Comparison of ENCODE assay signal across 38 cellular contexts in genomic region chr3:10482631-10483363, GRCh38. TPM values are rescaled to one million over a fixed set of nuclear protein-coding genes. Genes with fewer than 3 reads are reported as not detected.
"Had no signal": no experiment of that assay in that cellular context is flagged by ENCODE, and none has a peak within 500 bp of the region (broad histone marks: within the 10 kb centered on the region; RNA-seq: fewer than 3 reads in every experiment).

No MANE protein-coding gene starts in this region.

- H2AFZ ChIP-seq: PC-9 had no signal

- DNase-seq: activated CD4-positive, alpha-beta memory T cell treated with anti-CD3 and anti-CD28 coated beads, Interleukin-2, amount 10 ng/mL, durations not matched to agents 7 days and 5 days; activated CD4-positive, alpha-beta T cell treated with anti-CD3 and anti-CD28 coated beads for 1 hour; activated CD4-positive, alpha-beta T cell treated with anti-CD3 and anti-CD28 coated beads for 48 hours; activated CD4-positive, CD25-positive, alpha-beta regulatory T cell; activated CD8-positive, alpha-beta memory T cell treated with anti-CD3 and anti-CD28 coated beads for 24 hours; activated CD8-positive, alpha-beta memory T cell treated with anti-CD3 and anti-CD28 coated beads, Interleukin-2, amount 10 ng/mL, durations not matched to agents 7 days and 5 days; activated CD8-positive, alpha-beta memory T cell treated with anti-CD3 and anti-CD28 coated beads, Interleukin-2, amount 50 U/mL, for 48 hours; activated effector memory CD4-positive, alpha-beta T cell treated with Interleukin-2 at 50 U/mL for 16 hours; activated naive CD4-positive, alpha-beta T cell treated with anti-CD3 and anti-CD28 coated beads, Interleukin-2, amount 10 ng/mL, durations not matched to agents 7 days and 5 days; activated naive CD8-positive, alpha-beta T cell treated with anti-CD3 and anti-CD28 coated beads, Interleukin-2, amount 50 U/mL, for 24 hours; activated T-cell treated with anti-CD3 and anti-CD28 coated beads, Interleukin-2, amount 50 U/mL, for 48 hours; amniotic stem cell; Kasumi-1; KG1; MG63; NCI-H1048; NCI-H1105 treated with DMSO at 0.1 percent for 48 hours; NCI-H1436; NCI-H1694; NCI-H1930; NCI-H2081 treated with DMSO at 0.1 percent for 48 hours; NCI-H345; NCI-H526; NCI-H748 treated with DMSO at 0.1 percent for 48 hours; NK-92 treated with Interleukin-12 subunit alpha and Interleukin-12 subunit beta, amount 100 ng/mL, for 24 hours; PC-9; SHP77; SJCRH30; T1000; WERI-Rb-1 had no signal

- H3K36me3 Mint-ChIP-seq: activated CD8-positive, alpha-beta memory T cell treated with anti-CD3 and anti-CD28 coated beads, Interleukin-2, amount 10 ng/mL, durations not matched to agents 7 days and 5 days; activated naive CD4-positive, alpha-beta T cell treated with anti-CD3 and anti-CD28 coated beads, Interleukin-2, amount 10 ng/mL, durations not matched to agents 7 days and 5 days; activated naive CD8-positive, alpha-beta T cell had no signal

- H3K27me3 Mint-ChIP-seq: activated CD4-positive, alpha-beta memory T cell treated with anti-CD3 and anti-CD28 coated beads, Interleukin-2, amount 10 ng/mL, durations not matched to agents 7 days and 5 days; activated CD8-positive, alpha-beta memory T cell treated with anti-CD3 and anti-CD28 coated beads, Interleukin-2, amount 10 ng/mL, durations not matched to agents 7 days and 5 days had no signal

- H3K4me3 Mint-ChIP-seq: activated CD4-positive, alpha-beta memory T cell treated with anti-CD3 and anti-CD28 coated beads, Interleukin-2, amount 10 ng/mL, durations not matched to agents 7 days and 5 days; activated CD8-positive, alpha-beta memory T cell treated with anti-CD3 and anti-CD28 coated beads, Interleukin-2, amount 10 ng/mL, durations not matched to agents 7 days and 5 days; activated naive CD4-positive, alpha-beta T cell treated with anti-CD3 and anti-CD28 coated beads, Interleukin-2, amount 10 ng/mL, durations not matched to agents 7 days and 5 days; activated naive CD8-positive, alpha-beta T cell; activated naive CD8-positive, alpha-beta T cell treated with anti-CD3 and anti-CD28 coated beads, Interleukin-2, amount 50 U/mL, for 24 hours had no signal

- ATAC-seq: activated CD8-positive, alpha-beta memory T cell treated with anti-CD3 and anti-CD28 coated beads, Interleukin-2, amount 10 ng/mL, durations not matched to agents 7 days and 5 days; activated naive CD8-positive, alpha-beta T cell treated with anti-CD3 and anti-CD28 coated beads, Interleukin-2, amount 50 U/mL, for 24 hours had no signal

- H3K27me3 ChIP-seq: ascending aorta, breast epithelium, MG63, SJCRH30 had no signal

- H3K9me3 ChIP-seq: ascending aorta, breast epithelium, MG63, SJCRH30 had no signal

- FAIRE-seq: RCC 7860 had no signal

- H3K36me3 ChIP-seq: ascending aorta, breast epithelium, MG63, SJCRH30, WERI-Rb-1 had no signal

- H3K9me3 Mint-ChIP-seq: activated CD4-positive, alpha-beta memory T cell treated with anti-CD3 and anti-CD28 coated beads, Interleukin-2, amount 10 ng/mL, durations not matched to agents 7 days and 5 days had no signal

- H3K27ac ChIP-seq: ascending aorta, breast epithelium, PC-9, SJCRH30, SK-N-MC, WERI-Rb-1 had no signal

- H3K4me3 ChIP-seq: ascending aorta, breast epithelium, MG63, PC-9, SJCRH30, SK-N-MC had no signal

- H3K4me2 ChIP-seq: PC-9 had no signal

- H3K4me1 ChIP-seq: ascending aorta, breast epithelium, SJCRH30 had no signal

- H3K4me1 Mint-ChIP-seq: activated CD4-positive, alpha-beta memory T cell treated with anti-CD3 and anti-CD28 coated beads, Interleukin-2, amount 10 ng/mL, durations not matched to agents 7 days and 5 days; activated CD8-positive, alpha-beta memory T cell treated with anti-CD3 and anti-CD28 coated beads, Interleukin-2, amount 10 ng/mL, durations not matched to agents 7 days and 5 days; activated naive CD4-positive, alpha-beta T cell treated with anti-CD3 and anti-CD28 coated beads, Interleukin-2, amount 10 ng/mL, durations not matched to agents 7 days and 5 days; activated naive CD8-positive, alpha-beta T cell treated with anti-CD3 and anti-CD28 coated beads, Interleukin-2, amount 50 U/mL, for 24 hours had no signal

- H3K27ac Mint-ChIP-seq: activated CD4-positive, alpha-beta memory T cell treated with anti-CD3 and anti-CD28 coated beads, Interleukin-2, amount 10 ng/mL, durations not matched to agents 7 days and 5 days; activated CD8-positive, alpha-beta memory T cell treated with anti-CD3 and anti-CD28 coated beads, Interleukin-2, amount 10 ng/mL, durations not matched to agents 7 days and 5 days; activated naive CD4-positive, alpha-beta T cell treated with anti-CD3 and anti-CD28 coated beads, Interleukin-2, amount 10 ng/mL, durations not matched to agents 7 days and 5 days; activated naive CD8-positive, alpha-beta T cell; activated naive CD8-positive, alpha-beta T cell treated with anti-CD3 and anti-CD28 coated beads, Interleukin-2, amount 50 U/mL, for 24 hours had no signal

RNA-seq across cellular contexts. Expression of gene ATP2B2, which starts 22.6 kb away (rescaled TPM):
- total RNA-seq: activated CD4-positive, alpha-beta memory T cell treated with anti-CD3 and anti-CD28 coated beads, Interleukin-2, amount 10 ng/mL, durations not matched to agents 7 days and 5 days; activated CD8-positive, alpha-beta memory T cell treated with anti-CD3 and anti-CD28 coated beads, Interleukin-2, amount 10 ng/mL, durations not matched to agents 7 days and 5 days; ascending aorta; NCI-H460; PC-9; SJCRH30; T-helper 1 cell treated with Interleukin-12 subunit alpha and Interleukin-12 subunit beta and Interleukin-4 antibody, amounts not matched to agents 30 ng/mL and 1 ng/mL, for 36 hours; T-helper 2 cell treated with Interferon-gamma antibody and Interleukin-4, amounts not matched to agents 100 ng/mL and 5 ng/mL, for 36 hours had no signal
